ENCODE assay signal across 8 cellular contexts in the genomic region with DNA sequence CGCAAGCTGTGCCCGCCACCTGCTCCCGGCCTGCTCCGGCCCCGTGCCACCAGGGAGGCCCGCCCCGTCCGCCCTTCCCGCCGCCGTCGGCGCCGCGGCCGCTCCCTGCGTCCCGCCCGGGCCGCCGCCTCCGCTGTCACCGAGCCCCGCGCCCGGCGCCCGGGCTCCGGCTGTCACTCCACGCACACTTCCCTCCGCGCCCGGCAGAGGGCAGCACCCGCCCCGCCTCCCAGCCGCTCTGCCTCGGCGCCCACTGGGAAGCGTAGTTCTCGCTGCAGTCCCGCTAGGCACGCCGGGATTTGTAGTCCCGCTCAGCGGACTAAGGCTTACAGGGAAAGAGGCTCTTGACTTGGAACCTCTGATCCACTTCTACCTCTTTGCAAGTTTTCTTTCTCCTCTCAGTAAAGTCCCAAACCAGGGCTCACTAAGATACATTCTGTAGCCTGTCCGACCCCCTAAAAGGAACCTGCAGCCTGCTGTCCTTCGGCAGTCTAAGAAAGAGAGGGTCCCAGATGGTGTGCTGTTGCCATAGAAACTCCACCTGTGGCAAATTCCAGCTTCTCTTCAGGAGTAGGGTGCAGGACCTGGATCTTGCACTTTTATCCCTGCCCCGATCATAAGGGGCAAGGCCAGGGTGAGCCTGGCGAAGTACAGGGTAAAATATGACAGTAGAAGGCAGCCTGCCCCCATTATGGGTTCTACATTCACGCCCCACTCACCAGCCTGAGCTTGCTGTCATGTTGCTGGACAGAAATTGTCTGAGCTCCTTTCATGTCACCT. TPM values are rescaled to one million over a fixed set of nuclear protein-coding genes. Genes with fewer than 3 reads are reported as not detected.
A peak's percentile ranks its signal among the peaks of the same experiment; 100 is the strongest.
DNase-seq lines count a peak whose midpoint lies in the region; ATAC-seq and TF ChIP-seq lines count a peak whose summit lies in the region.

TSS of gene TFEB (minus strand) at position 182 of the 780 bp plus-strand sequence. CDS start 44,395 bp downstream, outside the sequence.

- H4K20me1 ChIP-seq in BLaER1 treated with 17β-estradiol and CSF1 and Interleukin-3, amounts not matched to agents 10 nM and 100 nM = peaks cover 4 to 31% (median 9%) of the 10 kb centered on the region in 11 experiments; a peak in 14 of 22 replicates

- H3K9me3 ChIP-seq in BLaER1 treated with 17β-estradiol and CSF1 and Interleukin-3, amounts not matched to agents 10 nM and 100 nM (replicated peaks in 1 of 11) = no peaks in the 10 kb centered on the region

- peak within 1 kb of the TSS; percentile 18 for H3K27ac Mint-ChIP-seq in activated CD4-positive, alpha-beta memory T cell treated with anti-CD3 and anti-CD28 coated beads for 36 hours

- DNase-seq in NCI-H748 (lab: John Stamatoyannopoulos, UW; ENCODE audit: unreplicated experiment) = peak; percentile 95
- peak; percentile 95 for DNase-seq in activated CD4-positive, alpha-beta memory T cell treated with anti-CD3 and anti-CD28 coated beads for 36 hours
- DNase-seq in dermis microvascular lymphatic vessel endothelial cell (ENCODE audit: low read depth in 2 of 2) = peak; percentile 69 to 90
- peak; percentile 93 to 99 for DNase-seq in lower leg skin (ENCODE audit: low spot score in 2 of 2)
- peak; percentile 92 to 95 for DNase-seq in stimulated activated CD4-positive, alpha-beta T cell treated with anti-CD3 and anti-CD28 coated beads, Interleukin-4, amount 100 ng/mL, for 48 hours (ENCODE audit: low read depth in 2 of 2)

- no peak for TF ChIP-seq POLR2A in lower leg skin (IDR thresholded peaks at IDR 0.05)

- H3K27ac ChIP-seq in BLaER1 treated with 17β-estradiol and CSF1 and Interleukin-3, amounts not matched to agents 10 nM and 100 nM = peak within 1 kb of the TSS; percentile 79 to 100 (median 96)

- ATAC-seq in GM19328 (IDR thresholded peaks at IDR 0.05; ENCODE audit: unreplicated experiment) (peak; percentile 41), HG03520 (IDR thresholded peaks at IDR 0.05; ENCODE audit: unreplicated experiment) (peak; percentile 44)

- WGBS in lower leg skin, 2 donors = 7 to 10% methylated on average over 35 to 50 of the region's 50 CpGs

- H3K9ac ChIP-seq in BLaER1 treated with 17β-estradiol and CSF1 and Interleukin-3, amounts not matched to agents 10 nM and 100 nM = peak within 1 kb of the TSS; percentile 87 to 99 (median 95)

- POLR2A ChIA-PET in activated CD4-positive, alpha-beta memory T cell treated with anti-CD3 and anti-CD28 coated beads for 36 hours (lab: Charles Lee) = interaction anchor here (1.8 to 1.9 kb wide), 2 partner anchors 28 to 29 kb away, joined by 5 to 6 read pairs; no protein-coding TSS in a partner anchor

- peaks cover 28% of the 10 kb centered on the region for H3K4me1 Mint-ChIP-seq in activated CD4-positive, alpha-beta memory T cell treated with anti-CD3 and anti-CD28 coated beads for 36 hours (ENCODE audit: low read depth)

- no peaks in the 10 kb centered on the region for H3K27me3 ChIP-seq in BLaER1 treated with 17β-estradiol and CSF1 and Interleukin-3, amounts not matched to agents 10 nM and 100 nM

- TF ChIP-seq CTCF in lower leg skin (IDR thresholded peaks at IDR 0.05) = no peak

- H3K27me3 Mint-ChIP-seq in activated CD4-positive, alpha-beta memory T cell treated with anti-CD3 and anti-CD28 coated beads for 36 hours = no peaks in the 10 kb centered on the region

- H3K4me1 ChIP-seq in BLaER1 treated with 17β-estradiol and CSF1 and Interleukin-3, amounts not matched to agents 10 nM and 100 nM = peaks cover 37 to 48% (median 42%) of the 10 kb centered on the region in 10 experiments

- no peaks in the 10 kb centered on the region for H3K9me3 Mint-ChIP-seq in activated CD4-positive, alpha-beta memory T cell treated with anti-CD3 and anti-CD28 coated beads for 36 hours

- intact Hi-C loops in activated CD4-positive, alpha-beta memory T cell treated with anti-CD3 and anti-CD28 coated beads for 36 hours (cut with micrococcal nuclease) = loop anchor here (1.0 to 5.0 kb wide), 6 partner anchors 28 to 663 kb away; partner anchors contain the start of genes BYSL, FRS3, MED20 and NFYA
- intact Hi-C loops in lower leg skin (cut with DNase I; ENCODE audit: low total_unique reads) = no loop called here

- H3K36me3 ChIP-seq in BLaER1 treated with 17β-estradiol and CSF1 and Interleukin-3, amounts not matched to agents 10 nM and 100 nM = peaks cover 0 to 5% (median 0%) of the 10 kb centered on the region in 11 experiments; a peak in 1 of 22 replicates

- peak within 1 kb of the TSS; percentile 67 for H3K4me3 Mint-ChIP-seq in activated CD4-positive, alpha-beta memory T cell treated with anti-CD3 and anti-CD28 coated beads for 36 hours

- CTCF ChIA-PET in activated CD4-positive, alpha-beta memory T cell treated with anti-CD3 and anti-CD28 coated beads for 36 hours (lab: Charles Lee) = interaction anchor here (0.6 to 4.4 kb wide), 5 partner anchors 20 to 207 kb away, joined by 3 to 49 read pairs (median 15); partner anchors contain the start of gene TOMM6

- H3K36me3 Mint-ChIP-seq in activated CD4-positive, alpha-beta memory T cell treated with anti-CD3 and anti-CD28 coated beads for 36 hours = no peaks in the 10 kb centered on the region

- peak within 1 kb of the TSS; percentile 78 to 100 (median 99) for H3K4me2 ChIP-seq in BLaER1 treated with 17β-estradiol and CSF1 and Interleukin-3, amounts not matched to agents 10 nM and 100 nM

- peak within 1 kb of the TSS; percentile 77 to 98 (median 90) for H3K4me3 ChIP-seq in BLaER1 treated with 17β-estradiol and CSF1 and Interleukin-3, amounts not matched to agents 10 nM and 100 nM
- H3K4me3 ChIP-seq in lower leg skin (ENCODE audit: low read depth, poor library complexity, severe bottlenecking) = peak within 1 kb of the TSS; percentile 58

RNA-seq across cellular contexts. Expression of gene TFEB, which starts in this region (rescaled TPM):
- 10 to 100 TPM; 11.7 to 13.4 TPM for total RNA-seq in activated CD4-positive, alpha-beta memory T cell treated with anti-CD3 and anti-CD28 coated beads for 36 hours
- 5.5 and 7.6 TPM in 2 replicates for total RNA-seq in dermis microvascular lymphatic vessel endothelial cell
- total RNA-seq in lower leg skin = 10 to 100 TPM; 20.2 to 38.3 (median 26.0) TPM

Comparison
In these comparisons a context has a peak if more than half of its experiments do, and no peak if none do; other contexts are left out.
1. Peak in every context shown above with its lines: DNase-seq, ATAC-seq, H3K4me3 ChIP-seq and H3K27ac ChIP-seq.